20 cellular contexts compared by ENCODE assay signal in the genomic region with DNA sequence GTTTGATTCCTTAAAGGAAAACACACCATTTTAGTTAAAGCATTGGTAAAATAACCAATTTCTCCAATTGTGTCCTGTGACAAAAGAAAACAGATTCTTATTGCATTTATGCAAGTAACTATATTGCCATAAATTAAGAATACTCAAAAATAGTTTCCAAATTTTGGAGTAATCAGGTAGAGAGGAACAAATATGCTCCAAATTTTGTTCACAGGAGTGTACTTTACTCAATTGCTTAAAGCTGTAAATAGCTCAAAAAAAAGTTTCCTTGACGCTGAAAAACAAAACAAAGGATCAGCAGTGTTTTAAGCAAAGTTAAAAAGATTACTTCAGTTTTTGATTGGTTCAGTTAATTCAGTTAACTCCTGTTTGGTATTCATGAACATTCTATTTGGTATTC. TPM values are rescaled to one million over a fixed set of nuclear protein-coding genes. Genes with fewer than 3 reads are reported as not detected.
A peak's percentile ranks its signal among the peaks of the same experiment; 100 is the strongest.
DNase-seq lines count a peak whose midpoint lies in the region; FAIRE-seq and TF ChIP-seq lines count a peak whose summit lies in the region.
"Had no signal": no experiment of that assay in that cellular context is flagged by ENCODE, and none has a peak within 500 bp of the region (broad histone marks: within the 10 kb centered on the region; RNA-seq: fewer than 3 reads in every experiment).

No MANE protein-coding gene starts in this region.

- no peak for TF ChIP-seq EP300 in H1 (IDR thresholded peaks at IDR 0.05; ENCODE audit: borderline replicate concordance in 1 of 2, low read depth in 2 of 2, low read length in 2 of 2)

- CTCF ChIA-PET in H1 (lab: Charles Lee; ENCODE audit: partially characterized antibody), result interaction anchor here (0.8 to 1.0 kb wide), 2 partner anchors 17 to 186 kb away, joined by 3 read pairs; no protein-coding TSS in a partner anchor

- no peak overlapping the region for H2BK120ac ChIP-seq in H1 (replicated peaks; ENCODE audit: low read depth, low read length)

- no peaks in the 10 kb centered on the region for H3K27me3 ChIP-seq in H1 (replicated peaks in 1 of 4; ENCODE audit: control insufficient read depth in 3 of 4, extremely low read depth in 1 of 4, insufficient read depth in 3 of 4, low read length in 3 of 4)

- no peak overlapping the region for H3K4me2 ChIP-seq in H1 (ENCODE audit: insufficient read depth in 1 of 2, low read depth in 2 of 2, low read length in 2 of 2)

- H2AFZ ChIP-seq in H1 (ENCODE audit: low read length), result no peak overlapping the region

- H4K91ac ChIP-seq in H1 (replicated peaks; ENCODE audit: insufficient read length, low read length), result no peak overlapping the region

- no peak overlapping the region for H4K8ac ChIP-seq in H1 (ENCODE audit: extremely low read depth, insufficient read depth, low read length)

- no peak for FAIRE-seq in H1 (lab: Jason Lieb, UNC)
- FAIRE-seq: G401.6, GM12878 had no signal

- no peaks in the 10 kb centered on the region for H3K79me1 ChIP-seq in H1 (ENCODE audit: low read depth, low read length)

- no peak for TF ChIP-seq RAD21 in H1 (IDR thresholded peaks at IDR 0.05 in 1 of 2, conservative IDR thresholded peaks at IDR 0.05 in 1 of 2; ENCODE audit: low read depth in 2 of 2, low read length in 2 of 2)

- H3K56ac ChIP-seq in H1 (replicated peaks; ENCODE audit: insufficient read length, low read depth, low read length), result no peak overlapping the region

- no peak overlapping the region for H2BK20ac ChIP-seq in H1 (ENCODE audit: low read length)

- H3K27ac ChIP-seq in H1 (ENCODE audit: low read depth, low read length), result no peak overlapping the region
- H3K27ac ChIP-seq: 22Rv1 had no signal

- no peak overlapping the region for H3K4ac ChIP-seq in H1 (replicated peaks; ENCODE audit: insufficient read length, low read depth, low read length)

- DNase-seq in DMS53 (lab: John Stamatoyannopoulos, UW) (peak; percentile 36), DMS53 treated with DMSO at 0.1 percent for 48 hours (lab: John Stamatoyannopoulos, UW; ENCODE audit: unreplicated experiment) (no peak), NCI-H774 (lab: John Stamatoyannopoulos, UW) (peak; percentile 0), H1 (ENCODE audit: low read depth in 1 of 2, low spot score in 2 of 2) (no peak), renal cortical epithelial cell (ENCODE audit: low read depth) (peak; percentile 6), foreskin melanocyte (no peak), amniotic stem cell (lab: John Stamatoyannopoulos, UW) (no peak), mesenteric fat pad (ENCODE audit: low spot score) (no peak)
- DNase-seq: DMS153, GOT3, NCI-H1105, NCI-H1436 treated with DMSO at 0.1 percent for 48 hours, NCI-H187 treated with DMSO at 0.1 percent for 48 hours, NCI-H2171 treated with DMSO at 0.1 percent for 48 hours, NCI-H526, PC-3 had no signal

- peaks cover 23 to 44% of the 10 kb centered on the region in 2 experiments for H3K9me3 ChIP-seq in H1 (ENCODE audit: insufficient read depth in 2 of 2, low read depth in 1 of 2, low read length in 1 of 2)

- no peak for TF ChIP-seq CTCF in H1 (IDR thresholded peaks at IDR 0.05; ENCODE audit: control extremely low read depth in 1 of 3, insufficient read depth in 1 of 3, low read depth in 1 of 3, low read length in 3 of 3)

- no peak overlapping the region for H2BK15ac ChIP-seq in H1 (ENCODE audit: low read length)

- H3K14ac ChIP-seq in H1 (ENCODE audit: insufficient read length), result no peak overlapping the region

- no peak overlapping the region for H3K4me3 ChIP-seq in H1 (ENCODE audit: extremely low read depth in 1 of 4, insufficient read depth in 2 of 4, low read depth in 3 of 4, low read length in 4 of 4)
- H3K4me3 ChIP-seq: GM12878 had no signal

- H4K5ac ChIP-seq in H1 (ENCODE audit: insufficient read length, low read depth, low read length), result no peak overlapping the region

- 84% methylated on average over 1 of the region's 1 CpG; no CpG with 5 or more reads in 1 of the 2 experiments for WGBS in H1 (ENCODE audit: extremely low coverage in 1 of 2, insufficient coverage in 1 of 2, insufficient read length in 1 of 2, insufficient replicate concordance in 2 of 2, low coverage in 1 of 2, low lambda C conversion rate in 2 of 2, missing lambda C conversion rate in 1 of 2), 2 experiments

- H4K20me1 ChIP-seq in H1 (replicated peaks in 1 of 2; ENCODE audit: control insufficient read depth in 1 of 2, insufficient read depth in 2 of 2, low read length in 2 of 2), result no peaks in the 10 kb centered on the region

- H2AK5ac ChIP-seq in H1 (ENCODE audit: low read depth, low read length), result no peak overlapping the region

- no peak overlapping the region for H3K9ac ChIP-seq in H1 (replicated peaks in 1 of 4; ENCODE audit: extremely low read depth in 1 of 4, low read depth in 3 of 4, low read length in 3 of 4)

- H3K79me2 ChIP-seq in H1 (ENCODE audit: control insufficient read depth in 1 of 2, insufficient read depth in 2 of 2, low read length in 2 of 2), result no peaks in the 10 kb centered on the region

- H3K36me3 ChIP-seq in H1 (ENCODE audit: control insufficient read depth in 2 of 4, insufficient read depth in 4 of 4, low read length in 3 of 4), result peaks cover 0 to 3% (median 0%) of the 10 kb centered on the region in 4 experiments; a peak in 1 of 8 replicates

- POLR2A ChIA-PET in H1 (lab: Charles Lee; ENCODE audit: partially characterized antibody), result no interaction called here

- no peaks in the 10 kb centered on the region for H3K4me1 ChIP-seq in H1 (replicated peaks in 1 of 4; ENCODE audit: control insufficient read depth in 3 of 4, insufficient read depth in 4 of 4, low read length in 3 of 4)

- no peak overlapping the region for H3K18ac ChIP-seq in H1 (ENCODE audit: extremely low read depth, low read length)

- no peak for TF ChIP-seq POLR2A in H1 (IDR thresholded peaks at IDR 0.05; ENCODE audit: control extremely low read depth in 1 of 2, low read depth in 2 of 2, low read length in 2 of 2)

- H2BK5ac ChIP-seq in H1 (ENCODE audit: low read depth, low read length), result no peak overlapping the region

- H3K23ac ChIP-seq in H1 (ENCODE audit: insufficient read length), result no peak overlapping the region

- H2BK12ac ChIP-seq in H1 (ENCODE audit: low read depth, low read length), result no peak overlapping the region

- H3K23me2 ChIP-seq in H1 (ENCODE audit: low read depth, low read length), result no peaks in the 10 kb centered on the region

TF ChIP-seq in H1, 55 proteins besides CTCF, POLR2A, EP300 and RAD21:
- no peak for TF ChIP-seq SAP30 (IDR thresholded peaks at IDR 0.05; ENCODE audit: insufficient read depth, insufficient replicate concordance, low read length)
- no peak for TF ChIP-seq CHD2 (IDR thresholded peaks at IDR 0.05; ENCODE audit: low read length)
- peak; percentile 28; the same call in 1 of the 2 replicates for TF ChIP-seq POU5F1 (IDR thresholded peaks at IDR 0.05; ENCODE audit: low read depth, low read length)

RNA-seq across cellular contexts. Expression of a gene that starts 52.2 kb away (rescaled TPM):
- 2.7 and 2.8 TPM in 2 replicates for total RNA-seq in H1 (2021; fragmentation: NEBNext Ultra II Directional; extraction: Animal tissue kit (Norgen Biotek cat#: 25700))
- polyA plus RNA-seq in H1 (2011; rRNA removed), result 1.1 TPM in 2 replicates
- 1.2 TPM for polyA plus RNA-seq in H1 (2011; cell fraction: cytosol; rRNA removed)
- 3.3 TPM for polyA plus RNA-seq in H1 (2011; cell fraction: nucleus; rRNA removed)
- 1.8 to 2.4 TPM (median 2.1 TPM) in 4 replicates for polyA plus RNA-seq in H1 (2012, experiment 1 of 2)
- 0.52 TPM for polyA plus RNA-seq in H1 (2012, experiment 2 of 2)
- 0.59 TPM for polyA plus RNA-seq in H1 (2013, experiment 1 of 2)
- polyA plus RNA-seq in H1 (2013, experiment 2 of 2), result 0.96 TPM
- polyA minus RNA-seq in H1 (2011; rRNA and poly(A)+ RNA removed), result 3.3 and 5.0 TPM in 2 replicates
- 2.0 TPM for polyA minus RNA-seq in H1 (2011; cell fraction: cytosol; rRNA and poly(A)+ RNA removed)
- polyA minus RNA-seq in H1 (2011; cell fraction: nucleus; rRNA and poly(A)+ RNA removed), result 6.6 TPM
- total RNA-seq in renal cortical epithelial cell (2.1 and 19.6 TPM in 2 replicates), mesenteric fat pad (1.00 TPM)
- total RNA-seq: HT-29 had no signal

Comparison
In these comparisons a context has a peak if more than half of its experiments do, and no peak if none do; other contexts are left out.
1. DNase-seq: peak in DMS53 (single experiment), NCI-H774 (single experiment) and renal cortical epithelial cell (single experiment); none in DMS53 treated with DMSO at 0.1 percent for 48 hours (single experiment), H1 (0 of 2), foreskin melanocyte (single experiment), amniotic stem cell (single experiment) and mesenteric fat pad (single experiment).